ENCODE assay signal across 8 cellular contexts in the genomic region with DNA sequence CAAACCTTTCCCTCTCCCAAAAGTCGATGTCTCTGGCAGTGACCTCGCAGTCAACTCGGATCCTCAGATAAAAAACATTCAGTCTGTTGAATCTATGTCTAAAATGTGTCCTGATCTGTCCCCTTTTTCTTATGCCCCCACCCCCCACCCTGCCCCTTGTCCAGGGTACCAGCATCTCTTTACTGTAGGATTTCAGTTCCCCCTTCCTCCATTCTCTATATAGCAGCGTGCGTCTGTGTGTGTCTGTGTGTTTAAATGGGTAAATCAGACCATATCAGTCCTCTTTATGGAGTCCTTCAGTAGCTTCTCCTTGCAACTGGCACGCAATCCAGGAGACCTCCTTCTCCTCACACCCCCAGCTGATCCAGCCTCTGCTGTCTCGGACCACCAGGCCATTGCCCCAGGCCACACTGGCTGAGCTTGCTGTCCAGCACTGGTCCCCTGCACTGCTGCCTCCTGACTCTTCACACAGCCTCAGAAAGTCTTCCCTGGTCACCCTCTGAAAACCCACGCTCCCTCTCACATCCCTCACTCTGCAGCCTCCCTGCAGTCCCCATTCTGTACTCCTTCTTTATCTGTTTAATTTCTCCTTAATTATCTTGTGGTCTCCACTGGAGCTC. TPM values are rescaled to one million over a fixed set of nuclear protein-coding genes. Genes with fewer than 3 reads are reported as not detected.
DNase-seq lines count a peak whose midpoint lies in the region; ATAC-seq and TF ChIP-seq lines count a peak whose summit lies in the region.

No MANE protein-coding gene starts in this region.

- H3K23me2 ChIP-seq in H9 (ENCODE audit: insufficient read length, low read depth, low read length, poor library complexity, severe bottlenecking), result peaks cover 13% of the 10 kb centered on the region

- H3K4me3 Mint-ChIP-seq in H9, result peak overlapping the region; percentile 58 to 71; a peak in 4 of 5 replicates
- H3K4me3 Mint-ChIP-seq in activated naive CD8-positive, alpha-beta T cell, result peak overlapping the region; percentile 70
- H3K4me3 Mint-ChIP-seq in naive B cell, result peak overlapping the region; percentile 82 to 93 (median 90)

- no peak overlapping the region for H2AK5ac ChIP-seq in H9 (ENCODE audit: insufficient read length, low read length)

- no peaks in the 10 kb centered on the region; the same call in 1 of the 2 replicates for H4K20me1 ChIP-seq in DOHH2 (ENCODE audit: control insufficient read depth, insufficient read depth, low read depth, low read length)
- no peaks in the 10 kb centered on the region for H4K20me1 ChIP-seq in H9 (ENCODE audit: control insufficient read depth, insufficient read depth, insufficient read length)

- H3K4me2 ChIP-seq in DOHH2 (ENCODE audit: low read length), result peak overlapping the region; percentile 100
- H3K4me2 ChIP-seq in H9 (ENCODE audit: insufficient read depth, insufficient read length, low read length), result no peak overlapping the region

- no peak overlapping the region for H2BK12ac ChIP-seq in H9 (ENCODE audit: insufficient read length, low read depth, low read length)

- H2BK5ac ChIP-seq in H9 (ENCODE audit: insufficient read length, low read length), result no peak overlapping the region

- H2AFZ ChIP-seq in H9 (ENCODE audit: low read length), result no peak overlapping the region

- TF ChIP-seq CTCF in DOHH2 (IDR thresholded peaks at IDR 0.05; ENCODE audit: low read depth, low read length, poor library complexity, severe bottlenecking) (no peak), H9 (conservative IDR thresholded peaks at IDR 0.05) (no peak)

- peaks cover 73% of the 10 kb centered on the region for H3K4me1 ChIP-seq in DOHH2 (ENCODE audit: control insufficient read depth, low read length)
- H3K4me1 ChIP-seq in H9 (ENCODE audit: insufficient read depth, low read length), result no peaks in the 10 kb centered on the region

- no peak overlapping the region for H3K18ac ChIP-seq in H9 (ENCODE audit: insufficient read length, low read depth, low read length)

- H3K56ac ChIP-seq in H9 (ENCODE audit: insufficient read length, low read depth, low read length), result no peak overlapping the region

- H3K36me3 ChIP-seq in DOHH2 (ENCODE audit: control insufficient read depth, low read length), result peaks cover 88% of the 10 kb centered on the region

- H3K23ac ChIP-seq in H9 (ENCODE audit: insufficient read length, low read depth, low read length), result no peak overlapping the region

- no CpG with 5 or more reads among the region's 8 CpGs for WGBS in H9 (ENCODE audit: extremely low coverage, insufficient read length, low lambda C conversion rate)

- H3K27me3 Mint-ChIP-seq in H9 (ENCODE audit: low read depth) (peaks cover 83% of the 10 kb centered on the region), naive B cell (no peaks in the 10 kb centered on the region)
- peaks cover 36% of the 10 kb centered on the region for H3K27me3 Mint-ChIP-seq in activated naive CD8-positive, alpha-beta T cell

- no peak overlapping the region for H4K5ac ChIP-seq in H9 (ENCODE audit: insufficient read length, low read depth, low read length)

- peak overlapping the region; percentile 96 for H3K4me3 ChIP-seq in DOHH2 (ENCODE audit: low read length)

- H3F3A ChIP-seq in DOHH2 (ENCODE audit: control insufficient read depth, insufficient read depth), result peaks cover 53% of the 10 kb centered on the region

- H3K27ac Mint-ChIP-seq in H9, result no peak overlapping the region
- no peak overlapping the region for H3K27ac Mint-ChIP-seq in activated naive CD8-positive, alpha-beta T cell
- peak overlapping the region in 4 of 6 donors; percentile 22 to 89 (median 60) for H3K27ac Mint-ChIP-seq in naive B cell

- no peaks in the 10 kb centered on the region; a peak in 1 of 7 replicates for H3K36me3 Mint-ChIP-seq in H9 (ENCODE audit: insufficient read depth in 1 of 3, low read depth in 3 of 3)
- no peaks in the 10 kb centered on the region for H3K36me3 Mint-ChIP-seq in activated naive CD8-positive, alpha-beta T cell
- no peaks in the 10 kb centered on the region for H3K36me3 Mint-ChIP-seq in naive B cell

- no peak overlapping the region for H2BK20ac ChIP-seq in H9 (ENCODE audit: low read depth, low read length, poor library complexity, severe bottlenecking)

- H3K9me3 ChIP-seq in DOHH2 (ENCODE audit: control insufficient read depth, insufficient read depth, low read length), result no peaks in the 10 kb centered on the region
- no peaks in the 10 kb centered on the region for H3K9me3 ChIP-seq in H9 (ENCODE audit: control insufficient read depth, low read depth, low read length)

- no peak overlapping the region for H3K9ac ChIP-seq in H9 (ENCODE audit: extremely low read depth, insufficient read length, low read length)

- no peak overlapping the region for H3K4ac ChIP-seq in H9 (ENCODE audit: low read depth, low read length)

- no peaks in the 10 kb centered on the region for H3K9me2 ChIP-seq in DOHH2 (replicated peaks; ENCODE audit: control insufficient read depth, low read length)

- H3K4me1 Mint-ChIP-seq in H9, result peaks cover 6 to 11% of the 10 kb centered on the region in 2 experiments; a peak in 3 of 4 replicates
- H3K4me1 Mint-ChIP-seq in activated naive CD8-positive, alpha-beta T cell (ENCODE audit: low read depth), result peaks cover 16% of the 10 kb centered on the region
- peaks cover 46 to 53% (median 49%) of the 10 kb centered on the region in 3 donors for H3K4me1 Mint-ChIP-seq in naive B cell

- DNase-seq in H9 (no peak), naive B cell (no peak), hepatic stellate cell (ENCODE audit: low spot score) (no peak)
- no peak for DNase-seq in stimulated activated CD4-positive, alpha-beta T cell treated with anti-CD3 and anti-CD28 coated beads, Interleukin-4, amount 100 ng/mL, for 24 hours
- no peak for DNase-seq in activated CD4-positive, alpha-beta T cell treated with anti-CD3 and anti-CD28 coated beads for 48 hours

- H3K14ac ChIP-seq in H9 (ENCODE audit: insufficient read depth, low read length), result no peak overlapping the region

- H2BK15ac ChIP-seq in H9 (ENCODE audit: low read depth, low read length), result no peak overlapping the region

- ATAC-seq in naive B cell (ENCODE audit: low read depth in 2 of 2) (no peak), HG03175 (IDR thresholded peaks at IDR 0.05; ENCODE audit: unreplicated experiment) (no peak)

- H3K79me2 ChIP-seq in DOHH2 (ENCODE audit: control insufficient read depth, low read length) (peaks cover 96% of the 10 kb centered on the region), H9 (ENCODE audit: insufficient read depth, low read length) (no peaks in the 10 kb centered on the region)

- H4K91ac ChIP-seq in H9 (ENCODE audit: insufficient read length, low read depth, low read length), result no peak overlapping the region

- H3K27ac ChIP-seq in DOHH2 (ENCODE audit: low read depth, low read length), result peak overlapping the region; percentile 92
- H3K27ac ChIP-seq in H9 (ENCODE audit: insufficient read length, low read depth, low read length), result no peak overlapping the region

- H2BK120ac ChIP-seq in H9 (ENCODE audit: low read depth, low read length, poor library complexity, severe bottlenecking), result no peak overlapping the region

- no peaks in the 10 kb centered on the region; a peak in 1 of 5 replicates for H3K9me3 Mint-ChIP-seq in H9
- no peaks in the 10 kb centered on the region for H3K9me3 Mint-ChIP-seq in activated naive CD8-positive, alpha-beta T cell (ENCODE audit: low read depth)
- no peaks in the 10 kb centered on the region for H3K9me3 Mint-ChIP-seq in naive B cell

- no peaks in the 10 kb centered on the region for H3K79me1 ChIP-seq in H9 (ENCODE audit: insufficient read depth, low read depth, low read length, poor library complexity, severe bottlenecking)

- no peaks in the 10 kb centered on the region for H3K27me3 ChIP-seq in DOHH2 (ENCODE audit: control insufficient read depth, low read length)
- H3K27me3 ChIP-seq in H9 (ENCODE audit: insufficient read depth, low read length), result peaks cover 28% of the 10 kb centered on the region

- no peak overlapping the region for H3T11ph ChIP-seq in H9 (ENCODE audit: low read length)

- no peak overlapping the region for H4K8ac ChIP-seq in H9 (replicated peaks; ENCODE audit: insufficient read length, low read depth, low read length)

RNA-seq across cellular contexts. Expression of a gene that starts 1.5 kb away (rescaled TPM):
- 3.2 and 4.0 TPM in 2 replicates for total RNA-seq in H9 (2021)
- 10 to 100 TPM in 1 of 6 donors, 1 to 10 TPM in 5; 3.4 to 10.3 (median 6.0) TPM for polyA plus RNA-seq in naive B cell (ENCODE audit: low read depth in 6 of 6)

RNA-seq across cellular contexts. Expression of a gene that starts 41.0 kb away (rescaled TPM):
- total RNA-seq in H9 (2021), result 9.2 and 10.0 TPM in 2 replicates
- polyA plus RNA-seq in naive B cell (ENCODE audit: low read depth in 6 of 6), result not detected

Comparison
In these comparisons a context has a peak if more than half of its experiments do, and no peak if none do; other contexts are left out.
1. H3K27ac Mint-ChIP-seq: peak in naive B cell (4 of 6); none in H9 (0 of 3) and activated naive CD8-positive, alpha-beta T cell (single experiment).
2. Peak in every context shown above with its lines, with median percentiles within 50 percentile points of each other: H3K4me3 Mint-ChIP-seq.